2 cellular contexts compared by ENCODE assay signal in the genomic region with DNA sequence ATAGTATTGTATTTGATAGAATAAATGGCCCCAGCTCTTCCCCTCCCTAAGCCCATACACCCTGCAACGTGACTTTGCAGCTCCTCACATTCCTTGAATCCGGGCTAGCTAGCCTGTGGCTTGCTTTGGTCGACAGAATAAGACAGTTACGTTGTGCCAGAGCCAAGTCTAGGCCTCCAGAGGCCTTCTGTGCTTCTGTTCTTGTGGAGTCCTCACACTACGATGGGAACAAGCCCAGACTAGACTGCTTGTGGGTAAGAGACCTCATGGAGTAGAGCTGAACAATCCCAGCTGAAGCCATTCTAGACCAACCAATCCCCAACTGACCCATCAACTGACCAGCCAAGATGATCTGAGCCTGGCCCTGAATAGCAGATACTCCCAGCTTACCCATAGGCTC.
TF ChIP-seq lines count a peak whose summit lies in the region.

No MANE protein-coding gene starts in this region.

TF ChIP-seq in A549, 52 proteins besides CTCF, POLR2A, EP300 and RAD21 (continued from another document):
- TF ChIP-seq, protein P1, sequence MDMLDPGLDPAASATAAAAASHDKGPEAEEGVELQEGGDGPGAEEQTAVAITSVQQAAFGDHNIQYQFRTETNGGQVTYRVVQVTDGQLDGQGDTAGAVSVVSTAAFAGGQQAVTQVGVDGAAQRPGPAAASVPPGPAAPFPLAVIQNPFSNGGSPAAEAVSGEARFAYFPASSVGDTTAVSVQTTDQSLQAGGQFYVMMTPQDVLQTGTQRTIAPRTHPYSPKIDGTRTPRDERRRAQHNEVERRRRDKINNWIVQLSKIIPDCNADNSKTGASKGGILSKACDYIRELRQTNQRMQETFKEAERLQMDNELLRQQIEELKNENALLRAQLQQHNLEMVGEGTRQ (IDR thresholded peaks at IDR 0.05) = no peak
- TF ChIP-seq FOSB (CRISPR knock-in tag; IDR thresholded peaks at IDR 0.05) (no peak), MYC (IDR thresholded peaks at IDR 0.05; ENCODE audit: borderline replicate concordance, low read length) (no peak), MAFK (IDR thresholded peaks at IDR 0.05; ENCODE audit: partially characterized antibody) (no peak), ESRRA (IDR thresholded peaks at IDR 0.05; ENCODE audit: borderline replicate concordance, low read length) (no peak), CEBPB (IDR thresholded peaks at IDR 0.05) (no peak), HDAC2 (IDR thresholded peaks at IDR 0.05) (no peak), CBX2 (IDR thresholded peaks at IDR 0.05; ENCODE audit: borderline replicate concordance, low read depth) (no peak), HOXB13 (CRISPR knock-in tag; IDR thresholded peaks at IDR 0.05; ENCODE audit: low read depth) (no peak), KDM1A (IDR thresholded peaks at IDR 0.05; ENCODE audit: low read depth) (no peak), FOSL2 (IDR thresholded peaks at IDR 0.05) (no peak), FOSL2 (CRISPR knock-in tag; IDR thresholded peaks at IDR 0.05) (no peak), RNF2 (IDR thresholded peaks at IDR 0.05; ENCODE audit: borderline replicate concordance, low read depth) (no peak)
- TF ChIP-seq, protein P2, sequence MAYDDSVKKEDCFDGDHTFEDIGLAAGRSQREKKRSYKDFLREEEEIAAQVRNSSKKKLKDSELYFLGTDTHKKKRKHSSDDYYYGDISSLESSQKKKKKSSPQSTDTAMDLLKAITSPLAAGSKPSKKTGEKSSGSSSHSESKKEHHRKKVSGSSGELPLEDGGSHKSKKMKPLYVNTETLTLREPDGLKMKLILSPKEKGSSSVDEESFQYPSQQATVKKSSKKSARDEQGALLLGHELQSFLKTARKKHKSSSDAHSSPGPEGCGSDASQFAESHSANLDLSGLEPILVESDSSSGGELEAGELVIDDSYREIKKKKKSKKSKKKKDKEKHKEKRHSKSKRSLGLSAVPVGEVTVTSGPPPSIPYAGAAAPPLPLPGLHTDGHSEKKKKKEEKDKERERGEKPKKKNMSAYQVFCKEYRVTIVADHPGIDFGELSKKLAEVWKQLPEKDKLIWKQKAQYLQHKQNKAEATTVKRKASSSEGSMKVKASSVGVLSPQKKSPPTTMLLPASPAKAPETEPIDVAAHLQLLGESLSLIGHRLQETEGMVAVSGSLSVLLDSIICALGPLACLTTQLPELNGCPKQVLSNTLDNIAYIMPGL (CRISPR knock-in tag; IDR thresholded peaks at IDR 0.05; ENCODE audit: borderline replicate concordance) = no peak
- TF ChIP-seq, protein P3, sequence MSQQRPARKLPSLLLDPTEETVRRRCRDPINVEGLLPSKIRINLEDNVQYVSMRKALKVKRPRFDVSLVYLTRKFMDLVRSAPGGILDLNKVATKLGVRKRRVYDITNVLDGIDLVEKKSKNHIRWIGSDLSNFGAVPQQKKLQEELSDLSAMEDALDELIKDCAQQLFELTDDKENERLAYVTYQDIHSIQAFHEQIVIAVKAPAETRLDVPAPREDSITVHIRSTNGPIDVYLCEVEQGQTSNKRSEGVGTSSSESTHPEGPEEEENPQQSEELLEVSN (IDR thresholded peaks at IDR 0.05; ENCODE audit: borderline replicate concordance, low read depth) = no peak
- TF ChIP-seq, protein P4, sequence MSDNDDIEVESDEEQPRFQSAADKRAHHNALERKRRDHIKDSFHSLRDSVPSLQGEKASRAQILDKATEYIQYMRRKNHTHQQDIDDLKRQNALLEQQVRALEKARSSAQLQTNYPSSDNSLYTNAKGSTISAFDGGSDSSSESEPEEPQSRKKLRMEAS (IDR thresholded peaks at IDR 0.05) = no peak
- TF ChIP-seq, protein P5, sequence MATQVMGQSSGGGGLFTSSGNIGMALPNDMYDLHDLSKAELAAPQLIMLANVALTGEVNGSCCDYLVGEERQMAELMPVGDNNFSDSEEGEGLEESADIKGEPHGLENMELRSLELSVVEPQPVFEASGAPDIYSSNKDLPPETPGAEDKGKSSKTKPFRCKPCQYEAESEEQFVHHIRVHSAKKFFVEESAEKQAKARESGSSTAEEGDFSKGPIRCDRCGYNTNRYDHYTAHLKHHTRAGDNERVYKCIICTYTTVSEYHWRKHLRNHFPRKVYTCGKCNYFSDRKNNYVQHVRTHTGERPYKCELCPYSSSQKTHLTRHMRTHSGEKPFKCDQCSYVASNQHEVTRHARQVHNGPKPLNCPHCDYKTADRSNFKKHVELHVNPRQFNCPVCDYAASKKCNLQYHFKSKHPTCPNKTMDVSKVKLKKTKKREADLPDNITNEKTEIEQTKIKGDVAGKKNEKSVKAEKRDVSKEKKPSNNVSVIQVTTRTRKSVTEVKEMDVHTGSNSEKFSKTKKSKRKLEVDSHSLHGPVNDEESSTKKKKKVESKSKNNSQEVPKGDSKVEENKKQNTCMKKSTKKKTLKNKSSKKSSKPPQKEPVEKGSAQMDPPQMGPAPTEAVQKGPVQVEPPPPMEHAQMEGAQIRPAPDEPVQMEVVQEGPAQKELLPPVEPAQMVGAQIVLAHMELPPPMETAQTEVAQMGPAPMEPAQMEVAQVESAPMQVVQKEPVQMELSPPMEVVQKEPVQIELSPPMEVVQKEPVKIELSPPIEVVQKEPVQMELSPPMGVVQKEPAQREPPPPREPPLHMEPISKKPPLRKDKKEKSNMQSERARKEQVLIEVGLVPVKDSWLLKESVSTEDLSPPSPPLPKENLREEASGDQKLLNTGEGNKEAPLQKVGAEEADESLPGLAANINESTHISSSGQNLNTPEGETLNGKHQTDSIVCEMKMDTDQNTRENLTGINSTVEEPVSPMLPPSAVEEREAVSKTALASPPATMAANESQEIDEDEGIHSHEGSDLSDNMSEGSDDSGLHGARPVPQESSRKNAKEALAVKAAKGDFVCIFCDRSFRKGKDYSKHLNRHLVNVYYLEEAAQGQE (IDR thresholded peaks at IDR 0.05) = no peak
- TF ChIP-seq, protein P6, sequence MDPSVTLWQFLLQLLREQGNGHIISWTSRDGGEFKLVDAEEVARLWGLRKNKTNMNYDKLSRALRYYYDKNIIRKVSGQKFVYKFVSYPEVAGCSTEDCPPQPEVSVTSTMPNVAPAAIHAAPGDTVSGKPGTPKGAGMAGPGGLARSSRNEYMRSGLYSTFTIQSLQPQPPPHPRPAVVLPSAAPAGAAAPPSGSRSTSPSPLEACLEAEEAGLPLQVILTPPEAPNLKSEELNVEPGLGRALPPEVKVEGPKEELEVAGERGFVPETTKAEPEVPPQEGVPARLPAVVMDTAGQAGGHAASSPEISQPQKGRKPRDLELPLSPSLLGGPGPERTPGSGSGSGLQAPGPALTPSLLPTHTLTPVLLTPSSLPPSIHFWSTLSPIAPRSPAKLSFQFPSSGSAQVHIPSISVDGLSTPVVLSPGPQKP (IDR thresholded peaks at IDR 0.05; ENCODE audit: low read depth, low read length) = no peak

TF ChIP-seq in K562, 482 proteins besides CTCF, POLR2A, EP300 and RAD21:
- TF ChIP-seq, protein P7, sequence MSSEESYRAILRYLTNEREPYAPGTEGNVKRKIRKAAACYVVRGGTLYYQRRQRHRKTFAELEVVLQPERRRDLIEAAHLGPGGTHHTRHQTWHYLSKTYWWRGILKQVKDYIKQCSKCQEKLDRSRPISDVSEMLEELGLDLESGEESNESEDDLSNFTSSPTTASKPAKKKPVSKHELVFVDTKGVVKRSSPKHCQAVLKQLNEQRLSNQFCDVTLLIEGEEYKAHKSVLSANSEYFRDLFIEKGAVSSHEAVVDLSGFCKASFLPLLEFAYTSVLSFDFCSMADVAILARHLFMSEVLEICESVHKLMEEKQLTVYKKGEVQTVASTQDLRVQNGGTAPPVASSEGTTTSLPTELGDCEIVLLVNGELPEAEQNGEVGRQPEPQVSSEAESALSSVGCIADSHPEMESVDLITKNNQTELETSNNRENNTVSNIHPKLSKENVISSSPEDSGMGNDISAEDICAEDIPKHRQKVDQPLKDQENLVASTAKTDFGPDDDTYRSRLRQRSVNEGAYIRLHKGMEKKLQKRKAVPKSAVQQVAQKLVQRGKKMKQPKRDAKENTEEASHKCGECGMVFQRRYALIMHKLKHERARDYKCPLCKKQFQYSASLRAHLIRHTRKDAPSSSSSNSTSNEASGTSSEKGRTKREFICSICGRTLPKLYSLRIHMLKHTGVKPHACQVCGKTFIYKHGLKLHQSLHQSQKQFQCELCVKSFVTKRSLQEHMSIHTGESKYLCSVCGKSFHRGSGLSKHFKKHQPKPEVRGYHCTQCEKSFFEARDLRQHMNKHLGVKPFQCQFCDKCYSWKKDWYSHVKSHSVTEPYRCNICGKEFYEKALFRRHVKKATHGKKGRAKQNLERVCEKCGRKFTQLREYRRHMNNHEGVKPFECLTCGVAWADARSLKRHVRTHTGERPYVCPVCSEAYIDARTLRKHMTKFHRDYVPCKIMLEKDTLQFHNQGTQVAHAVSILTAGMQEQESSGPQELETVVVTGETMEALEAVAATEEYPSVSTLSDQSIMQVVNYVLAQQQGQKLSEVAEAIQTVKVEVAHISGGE (CRISPR knock-in tag; IDR thresholded peaks at IDR 0.05) = no peak
- TF ChIP-seq ZNF785 (CRISPR knock-in tag; IDR thresholded peaks at IDR 0.05) (no peak), KAT2B (IDR thresholded peaks at IDR 0.05; ENCODE audit: low read depth, low read length) (no peak), XRCC3 (IDR thresholded peaks at IDR 0.05) (no peak), NR3C1 (CRISPR knock-in tag; IDR thresholded peaks at IDR 0.05) (no peak), ZNF263 (CRISPR knock-in tag; IDR thresholded peaks at IDR 0.05; ENCODE audit: borderline replicate concordance) (no peak), ZNF24 (IDR thresholded peaks at IDR 0.05) (no peak), ZNF695 (CRISPR knock-in tag; IDR thresholded peaks at IDR 0.05) (no peak), ZNF696 (CRISPR knock-in tag; conservative IDR thresholded peaks at IDR 0.05) (no peak)
- TF ChIP-seq, protein P8, sequence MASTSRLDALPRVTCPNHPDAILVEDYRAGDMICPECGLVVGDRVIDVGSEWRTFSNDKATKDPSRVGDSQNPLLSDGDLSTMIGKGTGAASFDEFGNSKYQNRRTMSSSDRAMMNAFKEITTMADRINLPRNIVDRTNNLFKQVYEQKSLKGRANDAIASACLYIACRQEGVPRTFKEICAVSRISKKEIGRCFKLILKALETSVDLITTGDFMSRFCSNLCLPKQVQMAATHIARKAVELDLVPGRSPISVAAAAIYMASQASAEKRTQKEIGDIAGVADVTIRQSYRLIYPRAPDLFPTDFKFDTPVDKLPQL (IDR thresholded peaks at IDR 0.05; ENCODE audit: extremely low read depth, insufficient read length) = no peak
- TF ChIP-seq, protein P9, sequence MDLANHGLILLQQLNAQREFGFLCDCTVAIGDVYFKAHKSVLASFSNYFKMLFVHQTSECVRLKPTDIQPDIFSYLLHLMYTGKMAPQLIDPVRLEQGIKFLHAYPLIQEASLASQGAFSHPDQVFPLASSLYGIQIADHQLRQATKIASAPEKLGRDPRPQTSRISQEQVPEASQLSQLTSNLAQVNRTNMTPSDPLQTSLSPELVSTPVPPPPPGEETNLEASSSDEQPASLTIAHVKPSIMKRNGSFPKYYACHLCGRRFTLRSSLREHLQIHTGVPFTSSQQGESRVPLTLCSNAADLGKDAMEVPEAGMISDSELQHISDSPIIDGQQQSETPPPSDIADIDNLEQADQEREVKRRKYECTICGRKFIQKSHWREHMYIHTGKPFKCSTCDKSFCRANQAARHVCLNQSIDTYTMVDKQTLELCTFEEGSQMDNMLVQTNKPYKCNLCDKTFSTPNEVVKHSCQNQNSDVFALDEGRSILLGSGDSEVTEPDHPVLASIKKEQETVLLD (IDR thresholded peaks at IDR 0.05) = no peak
